ENCODE assay signal across 9 cellular contexts in the genomic region with DNA sequence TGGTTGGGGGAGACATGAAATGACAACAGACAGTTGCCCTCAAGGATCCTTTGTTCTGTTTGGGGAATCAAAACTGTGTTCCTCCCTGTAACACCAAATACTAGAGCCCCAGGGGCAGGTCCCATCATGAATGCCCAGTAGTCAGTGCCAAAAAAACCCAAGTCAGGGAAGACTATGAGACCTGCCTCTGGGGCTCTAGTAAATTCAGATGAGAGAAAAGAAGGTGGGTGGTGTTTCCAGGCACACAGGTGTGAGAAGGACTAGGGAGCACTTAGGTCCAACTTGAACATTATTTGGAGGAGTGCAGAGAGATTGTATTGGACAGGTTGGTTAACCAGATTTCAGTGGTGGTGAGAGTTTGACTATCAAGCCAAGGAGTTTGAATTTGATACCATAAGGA. TPM values are rescaled to one million over a fixed set of nuclear protein-coding genes. Genes with fewer than 3 reads are reported as not detected.
DNase-seq lines count a peak whose midpoint lies in the region; ATAC-seq, FAIRE-seq and TF ChIP-seq lines count a peak whose summit lies in the region.
"Had no signal": no experiment of that assay in that cellular context is flagged by ENCODE, and none has a peak within 500 bp of the region (broad histone marks: within the 10 kb centered on the region; RNA-seq: fewer than 3 reads in every experiment).

No MANE protein-coding gene starts in this region.

- intact Hi-C loops in OCI-LY7 (cut with micrococcal nuclease; ENCODE audit: unreplicated experiment), result no loop called here
- intact Hi-C loops in esophagus muscularis mucosa (cut with DNase I), result loop anchor here (2.0 kb wide), 1 partner anchor 67 kb away; no protein-coding TSS in a partner anchor

- H3K27ac ChIP-seq in OCI-LY7 (ENCODE audit: low read depth, low read length, poor library complexity, severe bottlenecking), result peak overlapping the region; percentile 96
- peak overlapping the region; percentile 65 to 99 (median 84) for H3K27ac ChIP-seq in esophagus muscularis mucosa (replicated peaks in 1 of 4)

- H3K36me3 ChIP-seq in OCI-LY7 (ENCODE audit: insufficient read depth, low read length) (no peaks in the 10 kb centered on the region), esophagus muscularis mucosa (peaks cover 0 to 8% (median 0%) of the 10 kb centered on the region in 4 donors)

- TF ChIP-seq CTCF in OCI-LY7 (conservative IDR thresholded peaks at IDR 0.05; ENCODE audit: low read length) (no peak), esophagus muscularis mucosa (IDR thresholded peaks at IDR 0.05) (no peak)

- no peaks in the 10 kb centered on the region for H3K9me2 ChIP-seq in OCI-LY7 (ENCODE audit: insufficient read depth, low read length)

- DNase-seq in GM12892 (ENCODE audit: insufficient read length), result no peak
- no peak for DNase-seq in OCI-LY7 (ENCODE audit: low spot score)
- peak; percentile 66 for DNase-seq in esophagus muscularis mucosa (ENCODE audit: extremely low spot score)
- DNase-seq in stimulated activated effector memory CD8-positive, alpha-beta T cell treated with anti-CD3 and anti-CD28 coated beads, Interleukin-12 subunit alpha, Interleukin-12 subunit beta, amount 100 ng/mL, for 72 hours (ENCODE audit: low spot score in 2 of 2), result no peak
- no peak for DNase-seq in DMS53 (lab: John Stamatoyannopoulos, UW)
- DNase-seq: effector CD4-positive, alpha-beta T cell; occipital lobe had no signal

- TF ChIP-seq EP300 in esophagus muscularis mucosa (IDR thresholded peaks at IDR 0.05), result no peak

- TF ChIP-seq POLR2A in GM12892 (IDR thresholded peaks at IDR 0.05; ENCODE audit: low read depth, low read length) (no peak), esophagus muscularis mucosa (IDR thresholded peaks at IDR 0.05; ENCODE audit: low read depth) (no peak)

- H3K4me1 ChIP-seq in OCI-LY7 (ENCODE audit: insufficient read depth, low read length, poor library complexity, severe bottlenecking), result peaks cover 84% of the 10 kb centered on the region
- H3K4me1 ChIP-seq in esophagus muscularis mucosa, result peaks cover 94 to 100% (median 98%) of the 10 kb centered on the region in 4 donors

- no peaks in the 10 kb centered on the region for H3K27me3 ChIP-seq in esophagus muscularis mucosa

- H3K36me3 Mint-ChIP-seq in stimulated activated effector memory CD8-positive, alpha-beta T cell treated with anti-CD3 and anti-CD28 coated beads, Interleukin-12 subunit alpha, Interleukin-12 subunit beta, amount 100 ng/mL, for 72 hours, result peaks cover 51% of the 10 kb centered on the region

- H3K4me3 ChIP-seq in OCI-LY7 (ENCODE audit: low read depth, low read length, poor library complexity, severe bottlenecking) (peak overlapping the region; percentile 62), esophagus muscularis mucosa (no peak overlapping the region)

- no peak for ATAC-seq in stimulated activated effector memory CD8-positive, alpha-beta T cell treated with anti-CD3 and anti-CD28 coated beads, Interleukin-12 subunit alpha, Interleukin-12 subunit beta, amount 100 ng/mL, for 72 hours
- ATAC-seq in HG03342 (IDR thresholded peaks at IDR 0.05; ENCODE audit: unreplicated experiment) (no peak), GM19397 (IDR thresholded peaks at IDR 0.05; ENCODE audit: unreplicated experiment) (no peak)

- no peak overlapping the region; the same call in 1 of the 2 replicates for H2AFZ ChIP-seq in OCI-LY7 (ENCODE audit: low read length)

- H3K27ac Mint-ChIP-seq in stimulated activated effector memory CD8-positive, alpha-beta T cell treated with anti-CD3 and anti-CD28 coated beads, Interleukin-12 subunit alpha, Interleukin-12 subunit beta, amount 100 ng/mL, for 72 hours, result peak overlapping the region; percentile 99

- H3K4me2 ChIP-seq in OCI-LY7 (ENCODE audit: low read length), result peak overlapping the region; percentile 82

- H3K79me2 ChIP-seq in OCI-LY7 (ENCODE audit: insufficient read depth, low read depth, low read length), result peaks cover 4% of the 10 kb centered on the region; the same call in 1 of the 2 replicates

- no peaks in the 10 kb centered on the region for H3K9me3 ChIP-seq in OCI-LY7 (ENCODE audit: low read length)
- no peaks in the 10 kb centered on the region for H3K9me3 ChIP-seq in esophagus muscularis mucosa

- POLR2A ChIA-PET in OCI-LY7 (lab: Charles Lee), result interaction anchor here (1.3 to 1.7 kb wide), 4 partner anchors 34 to 66 kb away, joined by 3 to 9 read pairs (median 4); no protein-coding TSS in a partner anchor

- peak overlapping the region; percentile 78 for H3K4me3 Mint-ChIP-seq in stimulated activated effector memory CD8-positive, alpha-beta T cell treated with anti-CD3 and anti-CD28 coated beads, Interleukin-12 subunit alpha, Interleukin-12 subunit beta, amount 100 ng/mL, for 72 hours

- no peaks in the 10 kb centered on the region for H4K20me1 ChIP-seq in OCI-LY7 (ENCODE audit: insufficient read depth, low read length)

- H3K4me1 Mint-ChIP-seq in stimulated activated effector memory CD8-positive, alpha-beta T cell treated with anti-CD3 and anti-CD28 coated beads, Interleukin-12 subunit alpha, Interleukin-12 subunit beta, amount 100 ng/mL, for 72 hours, result peaks cover 100% of the 10 kb centered on the region

- BruUV-seq in OCI-LY7 (replicated peaks; lab: Mats Ljungman, UMichigan), result no TSS peak

- FAIRE-seq in GM12892 (lab: Jason Lieb, UNC), result peak; percentile 5

- H3K9me3 Mint-ChIP-seq in stimulated activated effector memory CD8-positive, alpha-beta T cell treated with anti-CD3 and anti-CD28 coated beads, Interleukin-12 subunit alpha, Interleukin-12 subunit beta, amount 100 ng/mL, for 72 hours, result no peaks in the 10 kb centered on the region

- CTCF ChIA-PET in OCI-LY7 (lab: Charles Lee; ENCODE audit: unreplicated experiment), result interaction anchor here (1.1 to 1.7 kb wide), 4 partner anchors 10 to 77 kb away, joined by 4 to 9 read pairs (median 6); no protein-coding TSS in a partner anchor

RNA-seq across cellular contexts. Expression of gene SLC22A5, which starts 51.9 kb away (rescaled TPM):
- 1.5 TPM for polyA plus RNA-seq in GM12892 (2012; ENCODE audit: missing spikeins)
- total RNA-seq in OCI-LY7 (2014; rRNA removed; shearing (Covaris generic)), result 0.88 TPM in 1 of 2 replicates, not detected in the other
- total RNA-seq in OCI-LY7 (2022) (0.18 and 0.36 TPM in 2 replicates), esophagus muscularis mucosa (1 to 10 TPM; 6.2 to 8.8 (median 7.5) TPM)
